ENCODE assay signal across 8 cellular contexts in the genomic region with DNA sequence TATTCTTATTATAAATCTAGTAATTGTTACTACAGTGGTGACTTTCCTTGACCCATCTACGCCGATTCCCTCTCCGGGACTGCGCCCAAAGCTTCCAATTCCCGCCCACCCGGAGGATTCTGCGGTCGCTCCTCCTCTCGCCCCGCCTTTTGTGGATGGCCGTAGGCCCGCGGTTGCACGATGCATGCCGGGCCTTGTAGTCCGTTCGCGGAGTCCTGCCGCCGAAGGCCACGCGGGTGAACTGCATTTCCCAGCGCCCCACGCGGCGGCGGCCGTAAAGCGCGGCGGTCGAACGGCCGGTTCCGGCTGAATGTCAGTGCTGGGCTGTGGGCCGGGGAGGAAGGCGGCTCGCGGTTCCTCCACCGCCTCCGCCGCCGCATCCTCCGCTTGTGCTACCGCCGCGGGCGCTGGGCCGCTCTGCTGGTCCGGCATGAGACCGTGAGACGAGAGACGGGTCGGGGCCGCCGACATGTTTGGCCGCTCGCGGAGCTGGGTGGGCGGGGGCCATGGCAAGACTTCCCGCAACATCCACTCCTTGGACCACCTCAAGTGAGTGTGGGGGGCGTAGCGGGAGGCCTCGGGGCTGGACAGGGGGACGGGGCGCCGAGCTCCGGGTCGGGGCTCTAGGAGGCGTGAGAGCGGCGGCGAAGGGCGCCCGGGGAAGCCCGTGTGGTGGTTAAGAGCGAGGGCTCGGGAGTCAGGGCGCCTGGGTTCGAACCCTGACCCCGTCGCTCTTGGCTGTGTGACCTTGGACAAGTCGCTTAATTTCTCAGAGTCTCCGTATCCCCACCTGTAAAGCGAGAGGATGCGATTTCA. TPM values are rescaled to one million over a fixed set of nuclear protein-coding genes. Genes with fewer than 3 reads are reported as not detected.
DNase-seq lines count a peak whose midpoint lies in the region; ATAC-seq and TF ChIP-seq lines count a peak whose summit lies in the region.

A gene with protein sequence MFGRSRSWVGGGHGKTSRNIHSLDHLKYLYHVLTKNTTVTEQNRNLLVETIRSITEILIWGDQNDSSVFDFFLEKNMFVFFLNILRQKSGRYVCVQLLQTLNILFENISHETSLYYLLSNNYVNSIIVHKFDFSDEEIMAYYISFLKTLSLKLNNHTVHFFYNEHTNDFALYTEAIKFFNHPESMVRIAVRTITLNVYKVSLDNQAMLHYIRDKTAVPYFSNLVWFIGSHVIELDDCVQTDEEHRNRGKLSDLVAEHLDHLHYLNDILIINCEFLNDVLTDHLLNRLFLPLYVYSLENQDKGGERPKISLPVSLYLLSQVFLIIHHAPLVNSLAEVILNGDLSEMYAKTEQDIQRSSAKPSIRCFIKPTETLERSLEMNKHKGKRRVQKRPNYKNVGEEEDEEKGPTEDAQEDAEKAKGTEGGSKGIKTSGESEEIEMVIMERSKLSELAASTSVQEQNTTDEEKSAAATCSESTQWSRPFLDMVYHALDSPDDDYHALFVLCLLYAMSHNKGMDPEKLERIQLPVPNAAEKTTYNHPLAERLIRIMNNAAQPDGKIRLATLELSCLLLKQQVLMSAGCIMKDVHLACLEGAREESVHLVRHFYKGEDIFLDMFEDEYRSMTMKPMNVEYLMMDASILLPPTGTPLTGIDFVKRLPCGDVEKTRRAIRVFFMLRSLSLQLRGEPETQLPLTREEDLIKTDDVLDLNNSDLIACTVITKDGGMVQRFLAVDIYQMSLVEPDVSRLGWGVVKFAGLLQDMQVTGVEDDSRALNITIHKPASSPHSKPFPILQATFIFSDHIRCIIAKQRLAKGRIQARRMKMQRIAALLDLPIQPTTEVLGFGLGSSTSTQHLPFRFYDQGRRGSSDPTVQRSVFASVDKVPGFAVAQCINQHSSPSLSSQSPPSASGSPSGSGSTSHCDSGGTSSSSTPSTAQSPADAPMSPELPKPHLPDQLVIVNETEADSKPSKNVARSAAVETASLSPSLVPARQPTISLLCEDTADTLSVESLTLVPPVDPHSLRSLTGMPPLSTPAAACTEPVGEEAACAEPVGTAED (plus strand): TSS at position 316 of the 816 bp plus-strand sequence. CDS start 154 bp downstream, at position 470.

- 0 to 1% methylated on average over 83 to 86 of the region's 86 CpGs for WGBS in lung, 2 donors

- H3K36me3 ChIP-seq in lung (ENCODE audit: control insufficient read depth in 2 of 2, insufficient read depth in 2 of 2, low read length in 2 of 2), result no peaks in the 10 kb centered on the region

- peak; percentile 80 for ATAC-seq in lung (ENCODE audit: insufficient read depth, low FRiP score)

- no peaks in the 10 kb centered on the region for H3K27me3 ChIP-seq in lung (ENCODE audit: control insufficient read depth, insufficient read depth)

- H3K4me3 ChIP-seq in lung, result peak within 1 kb of the TSS; percentile 82

- H3K9me3 ChIP-seq in lung (ENCODE audit: control insufficient read depth in 2 of 2, insufficient read depth in 1 of 2, low read length in 1 of 2), result no peaks in the 10 kb centered on the region

- DNase-seq in COLO668 (lab: John Stamatoyannopoulos, UW; ENCODE audit: unreplicated experiment), result peak; percentile 97
- peak; percentile 94 for DNase-seq in GM20000 (ENCODE audit: low spot score)
- peak; percentile 95 for DNase-seq in HT-29 (ENCODE audit: low spot score)
- peak; percentile 83 for DNase-seq in NK-92 treated with Interleukin-12 subunit alpha and Interleukin-12 subunit beta, amount 100 ng/mL, for 24 hours (lab: John Stamatoyannopoulos, UW)
- DNase-seq in activated CD8-positive, alpha-beta memory T cell treated with anti-CD3 and anti-CD28 coated beads for 1 hour (ENCODE audit: extremely low read depth in 1 of 2, low read depth in 1 of 2), result peak; percentile 81 to 91
- peak; percentile 92 for DNase-seq in effector CD8-positive, alpha-beta T cell (lab: John Stamatoyannopoulos, UW)
- DNase-seq in lung (ENCODE audit: low spot score), result peak; percentile 97
- DNase-seq in stimulated activated CD4-positive, alpha-beta T cell treated with anti-CD3 and anti-CD28 coated beads, TNF-alpha, amount 100 ng/mL, for 24 hours (ENCODE audit: low read depth in 3 of 3), result peak; percentile 89 to 96 (median 92)

- peak within 1 kb of the TSS; percentile 71 to 84 for H3K27ac ChIP-seq in lung (ENCODE audit: low read depth in 1 of 2, low read length in 1 of 2)

- peaks cover 32 to 37% of the 10 kb centered on the region in 2 donors for H3K4me1 ChIP-seq in lung (ENCODE audit: control insufficient read depth in 2 of 2, insufficient read depth in 2 of 2, low read length in 2 of 2)

- TF ChIP-seq CTCF in GM20000 (IDR thresholded peaks at IDR 0.05; ENCODE audit: extremely low read depth, missing control alignments) (no peak), lung (IDR thresholded peaks at IDR 0.05; ENCODE audit: control extremely low read depth, extremely low read depth) (peak; percentile 28)

RNA-seq across cellular contexts. Expression of the gene that starts here (rescaled TPM):
- total RNA-seq in HT-29 (2014; rRNA removed; shearing (Covaris generic)), result 12.7 and 13.5 TPM in 2 replicates
- total RNA-seq in lung, result 10 to 100 TPM; 38.1 to 44.4 TPM
- 10 to 100 TPM; 14.3 to 14.7 TPM for polyA plus RNA-seq in lung

Comparison
In these comparisons a context has a peak if more than half of its experiments do, and no peak if none do; other contexts are left out.
1. Peak in every context shown above with its lines: DNase-seq, ATAC-seq, H3K4me3 ChIP-seq and H3K27ac ChIP-seq.